Comparison of ENCODE assay signal across 22 cellular contexts in genomic region chr13:32200741-32201140, GRCh38.
DNase-seq lines count a peak whose midpoint lies in the region; FAIRE-seq and TF ChIP-seq lines count a peak whose summit lies in the region.
"Had no signal": no experiment of that assay in that cellular context is flagged by ENCODE, and none has a peak within 500 bp of the region (broad histone marks: within the 10 kb centered on the region; RNA-seq: fewer than 3 reads in every experiment).

No MANE protein-coding gene starts in this region.

- H3K27ac ChIP-seq in left ventricle myocardium inferior (replicated peaks) (peak overlapping the region; percentile 72), right atrium auricular region (peak overlapping the region in 1 of 2 donors; percentile 67), uterus (no peak overlapping the region)
- H3K27ac ChIP-seq: BLaER1, Peyer's patch had no signal

- no peaks in the 10 kb centered on the region for H3K9me3 ChIP-seq in left ventricle myocardium inferior (replicated peaks)
- H3K9me3 ChIP-seq in right atrium auricular region, result no peaks in the 10 kb centered on the region
- no peaks in the 10 kb centered on the region for H3K9me3 ChIP-seq in adipocyte (ENCODE audit: control insufficient read depth, low read length)
- no peaks in the 10 kb centered on the region for H3K9me3 ChIP-seq in uterus
- H3K9me3 ChIP-seq: BLaER1, Caco-2, Peyer's patch had no signal

- no peak for TF ChIP-seq POLR2A in uterus (IDR thresholded peaks at IDR 0.05)

- H3K36me3 ChIP-seq in left ventricle myocardium inferior (peaks cover 8% of the 10 kb centered on the region), right atrium auricular region (peaks cover 22% of the 10 kb centered on the region), adipocyte (ENCODE audit: control insufficient read depth, insufficient read depth, low read length, severe bottlenecking) (no peaks in the 10 kb centered on the region), uterus (no peaks in the 10 kb centered on the region)
- H3K36me3 ChIP-seq: BLaER1, Peyer's patch had no signal

- H3K4me3 ChIP-seq in left ventricle myocardium inferior, result no peak overlapping the region
- no peak overlapping the region for H3K4me3 ChIP-seq in right atrium auricular region
- H3K4me3 ChIP-seq in adipocyte (ENCODE audit: low read length), result no peak overlapping the region
- no peak overlapping the region for H3K4me3 ChIP-seq in uterus
- H3K4me3 ChIP-seq: BLaER1, Peyer's patch had no signal

- H3K27me3 ChIP-seq in left ventricle myocardium inferior (ENCODE audit: low read depth) (no peaks in the 10 kb centered on the region), right atrium auricular region (no peaks in the 10 kb centered on the region), adipocyte (replicated peaks; ENCODE audit: control insufficient read depth, insufficient read depth, low read length) (no peaks in the 10 kb centered on the region), uterus (no peaks in the 10 kb centered on the region)
- H3K27me3 ChIP-seq: BLaER1, Peyer's patch had no signal

- no peak overlapping the region for H3K9ac ChIP-seq in adipocyte (ENCODE audit: low read length)
- H3K9ac ChIP-seq: BLaER1 had no signal

- H3K4me1 ChIP-seq in left ventricle myocardium inferior (peaks cover 64% of the 10 kb centered on the region), right atrium auricular region (peaks cover 0 to 22% of the 10 kb centered on the region in 2 donors), adipocyte (ENCODE audit: control insufficient read depth, insufficient read depth, low read length) (peaks cover 16% of the 10 kb centered on the region), uterus (peaks cover 0 to 2% of the 10 kb centered on the region in 2 donors)
- H3K4me1 ChIP-seq: BLaER1 had no signal

- no peak for TF ChIP-seq CTCF in left ventricle myocardium inferior (IDR thresholded peaks at IDR 0.05; ENCODE audit: borderline replicate concordance)
- no peak for TF ChIP-seq CTCF in right atrium auricular region (IDR thresholded peaks at IDR 0.05)
- TF ChIP-seq CTCF in uterus (IDR thresholded peaks at IDR 0.05), result no peak

- intact Hi-C loops in left ventricle myocardium inferior (cut with micrococcal nuclease) (no loop called here), uterus (cut with DNase I; ENCODE audit: low total_unique reads) (no loop called here)

- DNase-seq in left ventricle myocardium inferior (no peak), right atrium auricular region (ENCODE audit: low spot score) (no peak), adipocyte (ENCODE audit: low read depth) (peak; percentile 16), medulla oblongata (ENCODE audit: extremely low spot score) (peak; percentile 36), AML-193 (lab: John Stamatoyannopoulos, UW) (no peak), HTR-8/SVneo (ENCODE audit: insufficient read length, low spot score) (no peak), uterus (no peak), HUDEP-2 (lab: John Stamatoyannopoulos, UW; ENCODE audit: unreplicated experiment in 76 of 76) (no peak)
- DNase-seq: Caco-2; CD4-positive, alpha-beta T cell; DMS 273 treated with DMSO at 0.1 percent for 48 hours; DMS79 treated with DMSO at 0.1 percent for 48 hours; GOT3; HCEC 1CT; Kasumi-1; NCI-H1694 treated with DMSO at 0.1 percent for 48 hours; NCI-H2081 treated with DMSO at 0.1 percent for 48 hours; NCI-H2171 treated with DMSO at 0.1 percent for 48 hours; NCI-H524 treated with DMSO at 0.1 percent for 48 hours; Peyer's patch had no signal

- no peak for FAIRE-seq in HTR-8/SVneo (lab: Jason Lieb, UNC)
- FAIRE-seq: GM12891 had no signal

Comparison
In these comparisons a context has a peak if more than half of its experiments do, and no peak if none do; other contexts are left out.
1. DNase-seq: peak in adipocyte (single experiment) and medulla oblongata (single experiment); none in left ventricle myocardium inferior (single experiment), right atrium auricular region (single experiment), AML-193 (0 of 2), HTR-8/SVneo (single experiment), uterus (0 of 2) and HUDEP-2 (0 of 76).